Comparison of ENCODE assay signal across 1 cellular context in the genomic region with DNA sequence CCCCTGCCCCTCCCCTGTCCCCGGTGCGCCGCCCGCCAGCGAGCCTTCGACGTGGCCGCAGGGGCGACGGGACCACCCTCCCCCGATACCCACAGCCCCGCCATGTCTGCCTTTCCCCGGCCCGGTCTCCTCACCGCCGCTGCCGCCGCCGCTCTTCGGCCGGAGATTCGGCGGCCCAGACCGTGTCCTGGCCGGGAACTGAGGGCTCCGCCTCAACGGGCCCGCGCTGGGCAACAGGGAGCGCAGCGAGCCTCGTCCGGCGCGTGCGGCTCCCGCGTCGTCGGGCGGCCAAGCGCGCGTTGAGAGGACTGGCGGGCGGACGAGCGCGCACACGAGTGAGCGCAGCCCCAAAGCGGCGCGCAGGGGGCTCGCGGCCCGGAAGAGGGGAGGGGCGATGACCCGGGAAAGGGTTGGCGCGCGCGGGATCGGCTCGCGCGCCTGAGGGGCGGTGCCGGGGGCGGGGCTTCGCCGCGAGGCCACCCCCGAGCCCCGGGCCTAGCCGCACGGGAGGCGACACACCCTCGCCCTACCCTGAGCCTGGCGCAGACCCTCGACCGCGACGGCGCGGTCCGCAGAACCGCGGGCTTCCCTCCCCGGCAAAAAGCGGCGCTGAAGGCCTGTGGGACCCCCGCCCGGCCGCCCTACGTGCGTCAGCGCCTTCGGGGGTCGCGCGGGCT.
TF ChIP-seq lines count a peak whose summit lies in the region.

A gene with protein sequence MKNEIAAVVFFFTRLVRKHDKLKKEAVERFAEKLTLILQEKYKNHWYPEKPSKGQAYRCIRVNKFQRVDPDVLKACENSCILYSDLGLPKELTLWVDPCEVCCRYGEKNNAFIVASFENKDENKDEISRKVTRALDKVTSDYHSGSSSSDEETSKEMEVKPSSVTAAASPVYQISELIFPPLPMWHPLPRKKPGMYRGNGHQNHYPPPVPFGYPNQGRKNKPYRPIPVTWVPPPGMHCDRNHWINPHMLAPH (minus strand): TSS at position 337 of the 677 bp plus-strand sequence. CDS start 3,757 bp downstream, outside the sequence.

TF ChIP-seq in WTC11, 78 proteins besides CTCF, POLR2A, EP300 and RAD21 (continued from another document and continues in another):
- TF ChIP-seq SMAD4 (CRISPR knock-in tag; IDR thresholded peaks at IDR 0.05) (no peak), ZBTB21 (CRISPR knock-in tag; IDR thresholded peaks at IDR 0.05; ENCODE audit: borderline replicate concordance) (peak; percentile 86), RELA (CRISPR knock-in tag; IDR thresholded peaks at IDR 0.05; ENCODE audit: borderline replicate concordance) (no peak), TEAD1 (CRISPR knock-in tag; IDR thresholded peaks at IDR 0.05) (no peak), ZNF423 (CRISPR knock-in tag; IDR thresholded peaks at IDR 0.05) (no peak), GRHL2 (CRISPR knock-in tag; IDR thresholded peaks at IDR 0.05; ENCODE audit: insufficient replicate concordance, severe bottlenecking) (no peak), TEAD4 (CRISPR knock-in tag; IDR thresholded peaks at IDR 0.05) (0 out of 2 replicates have a peak, but pooled peaks have one; percentile 32), SP1 (CRISPR knock-in tag; conservative IDR thresholded peaks at IDR 0.05) (peak; percentile 62; the same call in 1 of the 2 replicates), ZNF416 (CRISPR knock-in tag; IDR thresholded peaks at IDR 0.05) (no peak), ETV6 (CRISPR knock-in tag; IDR thresholded peaks at IDR 0.05) (0 out of 2 replicates have a peak, but pooled peaks have one; percentile 62), JUN (CRISPR knock-in tag; IDR thresholded peaks at IDR 0.05) (0 out of 2 replicates have a peak, but pooled peaks have one; percentile 30), PRRX2 (CRISPR knock-in tag; IDR thresholded peaks at IDR 0.05) (no peak), ZNF263 (CRISPR knock-in tag; IDR thresholded peaks at IDR 0.05; ENCODE audit: low read depth) (no peak), TP53 (CRISPR knock-in tag; IDR thresholded peaks at IDR 0.05) (no peak), ELF4 (CRISPR knock-in tag; IDR thresholded peaks at IDR 0.05; ENCODE audit: low read depth) (no peak), ZNF232 (CRISPR knock-in tag; IDR thresholded peaks at IDR 0.05) (peak; percentile 92), NR2C2 (CRISPR knock-in tag; IDR thresholded peaks at IDR 0.05) (no peak), HMGA2 (CRISPR knock-in tag; IDR thresholded peaks at IDR 0.05) (no peak), TCF7 (CRISPR knock-in tag; IDR thresholded peaks at IDR 0.05; ENCODE audit: low read depth) (no peak), FOXK1 (CRISPR knock-in tag; IDR thresholded peaks at IDR 0.05) (0 out of 2 replicates have a peak, but pooled peaks have one; percentile 62)
- TF ChIP-seq, protein P1, sequence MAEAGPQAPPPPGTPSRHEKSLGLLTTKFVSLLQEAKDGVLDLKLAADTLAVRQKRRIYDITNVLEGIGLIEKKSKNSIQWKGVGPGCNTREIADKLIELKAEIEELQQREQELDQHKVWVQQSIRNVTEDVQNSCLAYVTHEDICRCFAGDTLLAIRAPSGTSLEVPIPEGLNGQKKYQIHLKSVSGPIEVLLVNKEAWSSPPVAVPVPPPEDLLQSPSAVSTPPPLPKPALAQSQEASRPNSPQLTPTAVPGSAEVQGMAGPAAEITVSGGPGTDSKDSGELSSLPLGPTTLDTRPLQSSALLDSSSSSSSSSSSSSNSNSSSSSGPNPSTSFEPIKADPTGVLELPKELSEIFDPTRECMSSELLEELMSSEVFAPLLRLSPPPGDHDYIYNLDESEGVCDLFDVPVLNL (CRISPR knock-in tag; IDR thresholded peaks at IDR 0.05; ENCODE audit: borderline replicate concordance, low read depth) = no peak
- TF ChIP-seq, protein P2, sequence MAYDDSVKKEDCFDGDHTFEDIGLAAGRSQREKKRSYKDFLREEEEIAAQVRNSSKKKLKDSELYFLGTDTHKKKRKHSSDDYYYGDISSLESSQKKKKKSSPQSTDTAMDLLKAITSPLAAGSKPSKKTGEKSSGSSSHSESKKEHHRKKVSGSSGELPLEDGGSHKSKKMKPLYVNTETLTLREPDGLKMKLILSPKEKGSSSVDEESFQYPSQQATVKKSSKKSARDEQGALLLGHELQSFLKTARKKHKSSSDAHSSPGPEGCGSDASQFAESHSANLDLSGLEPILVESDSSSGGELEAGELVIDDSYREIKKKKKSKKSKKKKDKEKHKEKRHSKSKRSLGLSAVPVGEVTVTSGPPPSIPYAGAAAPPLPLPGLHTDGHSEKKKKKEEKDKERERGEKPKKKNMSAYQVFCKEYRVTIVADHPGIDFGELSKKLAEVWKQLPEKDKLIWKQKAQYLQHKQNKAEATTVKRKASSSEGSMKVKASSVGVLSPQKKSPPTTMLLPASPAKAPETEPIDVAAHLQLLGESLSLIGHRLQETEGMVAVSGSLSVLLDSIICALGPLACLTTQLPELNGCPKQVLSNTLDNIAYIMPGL (CRISPR knock-in tag; IDR thresholded peaks at IDR 0.05) = peak; percentile 88; the same call in 1 of the 2 replicates
- TF ChIP-seq, protein P3, sequence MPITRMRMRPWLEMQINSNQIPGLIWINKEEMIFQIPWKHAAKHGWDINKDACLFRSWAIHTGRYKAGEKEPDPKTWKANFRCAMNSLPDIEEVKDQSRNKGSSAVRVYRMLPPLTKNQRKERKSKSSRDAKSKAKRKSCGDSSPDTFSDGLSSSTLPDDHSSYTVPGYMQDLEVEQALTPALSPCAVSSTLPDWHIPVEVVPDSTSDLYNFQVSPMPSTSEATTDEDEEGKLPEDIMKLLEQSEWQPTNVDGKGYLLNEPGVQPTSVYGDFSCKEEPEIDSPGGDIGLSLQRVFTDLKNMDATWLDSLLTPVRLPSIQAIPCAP (CRISPR knock-in tag; IDR thresholded peaks at IDR 0.05) = peak; percentile 72; the same call in 1 of the 2 replicates
- TF ChIP-seq, protein P4, sequence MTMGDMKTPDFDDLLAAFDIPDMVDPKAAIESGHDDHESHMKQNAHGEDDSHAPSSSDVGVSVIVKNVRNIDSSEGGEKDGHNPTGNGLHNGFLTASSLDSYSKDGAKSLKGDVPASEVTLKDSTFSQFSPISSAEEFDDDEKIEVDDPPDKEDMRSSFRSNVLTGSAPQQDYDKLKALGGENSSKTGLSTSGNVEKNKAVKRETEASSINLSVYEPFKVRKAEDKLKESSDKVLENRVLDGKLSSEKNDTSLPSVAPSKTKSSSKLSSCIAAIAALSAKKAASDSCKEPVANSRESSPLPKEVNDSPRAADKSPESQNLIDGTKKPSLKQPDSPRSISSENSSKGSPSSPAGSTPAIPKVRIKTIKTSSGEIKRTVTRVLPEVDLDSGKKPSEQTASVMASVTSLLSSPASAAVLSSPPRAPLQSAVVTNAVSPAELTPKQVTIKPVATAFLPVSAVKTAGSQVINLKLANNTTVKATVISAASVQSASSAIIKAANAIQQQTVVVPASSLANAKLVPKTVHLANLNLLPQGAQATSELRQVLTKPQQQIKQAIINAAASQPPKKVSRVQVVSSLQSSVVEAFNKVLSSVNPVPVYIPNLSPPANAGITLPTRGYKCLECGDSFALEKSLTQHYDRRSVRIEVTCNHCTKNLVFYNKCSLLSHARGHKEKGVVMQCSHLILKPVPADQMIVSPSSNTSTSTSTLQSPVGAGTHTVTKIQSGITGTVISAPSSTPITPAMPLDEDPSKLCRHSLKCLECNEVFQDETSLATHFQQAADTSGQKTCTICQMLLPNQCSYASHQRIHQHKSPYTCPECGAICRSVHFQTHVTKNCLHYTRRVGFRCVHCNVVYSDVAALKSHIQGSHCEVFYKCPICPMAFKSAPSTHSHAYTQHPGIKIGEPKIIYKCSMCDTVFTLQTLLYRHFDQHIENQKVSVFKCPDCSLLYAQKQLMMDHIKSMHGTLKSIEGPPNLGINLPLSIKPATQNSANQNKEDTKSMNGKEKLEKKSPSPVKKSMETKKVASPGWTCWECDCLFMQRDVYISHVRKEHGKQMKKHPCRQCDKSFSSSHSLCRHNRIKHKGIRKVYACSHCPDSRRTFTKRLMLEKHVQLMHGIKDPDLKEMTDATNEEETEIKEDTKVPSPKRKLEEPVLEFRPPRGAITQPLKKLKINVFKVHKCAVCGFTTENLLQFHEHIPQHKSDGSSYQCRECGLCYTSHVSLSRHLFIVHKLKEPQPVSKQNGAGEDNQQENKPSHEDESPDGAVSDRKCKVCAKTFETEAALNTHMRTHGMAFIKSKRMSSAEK (CRISPR knock-in tag; IDR thresholded peaks at IDR 0.05; ENCODE audit: borderline replicate concordance) = no peak
- TF ChIP-seq, protein P5, sequence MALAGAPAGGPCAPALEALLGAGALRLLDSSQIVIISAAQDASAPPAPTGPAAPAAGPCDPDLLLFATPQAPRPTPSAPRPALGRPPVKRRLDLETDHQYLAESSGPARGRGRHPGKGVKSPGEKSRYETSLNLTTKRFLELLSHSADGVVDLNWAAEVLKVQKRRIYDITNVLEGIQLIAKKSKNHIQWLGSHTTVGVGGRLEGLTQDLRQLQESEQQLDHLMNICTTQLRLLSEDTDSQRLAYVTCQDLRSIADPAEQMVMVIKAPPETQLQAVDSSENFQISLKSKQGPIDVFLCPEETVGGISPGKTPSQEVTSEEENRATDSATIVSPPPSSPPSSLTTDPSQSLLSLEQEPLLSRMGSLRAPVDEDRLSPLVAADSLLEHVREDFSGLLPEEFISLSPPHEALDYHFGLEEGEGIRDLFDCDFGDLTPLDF (CRISPR knock-in tag; IDR thresholded peaks at IDR 0.05) = peak; percentile 77; the same call in 1 of the 2 replicates
- TF ChIP-seq, protein P6, sequence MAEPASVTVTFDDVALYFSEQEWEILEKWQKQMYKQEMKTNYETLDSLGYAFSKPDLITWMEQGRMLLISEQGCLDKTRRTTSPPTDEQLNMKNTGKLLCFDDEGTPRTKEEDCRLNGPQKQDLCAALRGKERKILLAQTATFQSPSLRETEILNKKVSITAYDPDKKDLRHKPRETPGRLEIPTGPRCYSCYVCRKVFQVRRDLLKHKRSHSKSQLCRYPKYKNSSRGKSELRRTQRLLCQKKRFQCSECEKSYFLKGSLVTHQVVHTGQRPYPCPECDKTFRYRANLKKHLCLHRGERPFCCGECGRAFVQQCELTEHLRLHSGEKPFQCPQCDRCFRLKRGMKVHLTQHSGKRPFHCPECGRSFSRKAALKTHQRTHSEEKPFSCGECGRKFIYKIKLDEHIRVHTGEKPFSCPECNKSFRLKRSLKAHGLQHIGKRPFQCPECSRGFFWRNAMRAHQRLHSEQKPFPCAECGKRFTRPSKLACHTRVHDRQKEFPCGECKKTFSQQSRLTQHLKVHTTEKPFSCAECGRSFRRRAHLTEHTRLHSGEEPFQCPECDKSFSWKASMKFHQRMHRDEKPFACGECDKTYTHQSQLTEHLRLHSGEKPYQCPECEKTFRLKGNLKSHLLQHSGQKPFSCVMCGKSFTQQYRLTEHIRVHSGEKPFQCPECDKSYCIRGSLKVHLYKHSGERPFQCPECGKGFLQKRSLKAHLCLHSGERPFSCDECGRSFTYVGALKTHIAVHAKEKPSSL (CRISPR knock-in tag; conservative IDR thresholded peaks at IDR 0.05) = no peak
- TF ChIP-seq, protein P7, sequence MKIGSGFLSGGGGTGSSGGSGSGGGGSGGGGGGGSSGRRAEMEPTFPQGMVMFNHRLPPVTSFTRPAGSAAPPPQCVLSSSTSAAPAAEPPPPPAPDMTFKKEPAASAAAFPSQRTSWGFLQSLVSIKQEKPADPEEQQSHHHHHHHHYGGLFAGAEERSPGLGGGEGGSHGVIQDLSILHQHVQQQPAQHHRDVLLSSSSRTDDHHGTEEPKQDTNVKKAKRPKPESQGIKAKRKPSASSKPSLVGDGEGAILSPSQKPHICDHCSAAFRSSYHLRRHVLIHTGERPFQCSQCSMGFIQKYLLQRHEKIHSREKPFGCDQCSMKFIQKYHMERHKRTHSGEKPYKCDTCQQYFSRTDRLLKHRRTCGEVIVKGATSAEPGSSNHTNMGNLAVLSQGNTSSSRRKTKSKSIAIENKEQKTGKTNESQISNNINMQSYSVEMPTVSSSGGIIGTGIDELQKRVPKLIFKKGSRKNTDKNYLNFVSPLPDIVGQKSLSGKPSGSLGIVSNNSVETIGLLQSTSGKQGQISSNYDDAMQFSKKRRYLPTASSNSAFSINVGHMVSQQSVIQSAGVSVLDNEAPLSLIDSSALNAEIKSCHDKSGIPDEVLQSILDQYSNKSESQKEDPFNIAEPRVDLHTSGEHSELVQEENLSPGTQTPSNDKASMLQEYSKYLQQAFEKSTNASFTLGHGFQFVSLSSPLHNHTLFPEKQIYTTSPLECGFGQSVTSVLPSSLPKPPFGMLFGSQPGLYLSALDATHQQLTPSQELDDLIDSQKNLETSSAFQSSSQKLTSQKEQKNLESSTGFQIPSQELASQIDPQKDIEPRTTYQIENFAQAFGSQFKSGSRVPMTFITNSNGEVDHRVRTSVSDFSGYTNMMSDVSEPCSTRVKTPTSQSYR (CRISPR knock-in tag; IDR thresholded peaks at IDR 0.05) = no peak
- TF ChIP-seq, protein P8, sequence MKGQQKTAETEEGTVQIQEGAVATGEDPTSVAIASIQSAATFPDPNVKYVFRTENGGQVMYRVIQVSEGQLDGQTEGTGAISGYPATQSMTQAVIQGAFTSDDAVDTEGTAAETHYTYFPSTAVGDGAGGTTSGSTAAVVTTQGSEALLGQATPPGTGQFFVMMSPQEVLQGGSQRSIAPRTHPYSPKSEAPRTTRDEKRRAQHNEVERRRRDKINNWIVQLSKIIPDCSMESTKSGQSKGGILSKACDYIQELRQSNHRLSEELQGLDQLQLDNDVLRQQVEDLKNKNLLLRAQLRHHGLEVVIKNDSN (CRISPR knock-in tag; IDR thresholded peaks at IDR 0.05) = no peak
- TF ChIP-seq, protein P9, sequence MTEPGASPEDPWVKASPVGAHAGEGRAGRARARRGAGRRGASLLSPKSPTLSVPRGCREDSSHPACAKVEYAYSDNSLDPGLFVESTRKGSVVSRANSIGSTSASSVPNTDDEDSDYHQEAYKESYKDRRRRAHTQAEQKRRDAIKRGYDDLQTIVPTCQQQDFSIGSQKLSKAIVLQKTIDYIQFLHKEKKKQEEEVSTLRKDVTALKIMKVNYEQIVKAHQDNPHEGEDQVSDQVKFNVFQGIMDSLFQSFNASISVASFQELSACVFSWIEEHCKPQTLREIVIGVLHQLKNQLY (CRISPR knock-in tag; IDR thresholded peaks at IDR 0.05) = 0 out of 2 replicates have a peak, but pooled peaks have one; percentile 37
- TF ChIP-seq, protein P10, sequence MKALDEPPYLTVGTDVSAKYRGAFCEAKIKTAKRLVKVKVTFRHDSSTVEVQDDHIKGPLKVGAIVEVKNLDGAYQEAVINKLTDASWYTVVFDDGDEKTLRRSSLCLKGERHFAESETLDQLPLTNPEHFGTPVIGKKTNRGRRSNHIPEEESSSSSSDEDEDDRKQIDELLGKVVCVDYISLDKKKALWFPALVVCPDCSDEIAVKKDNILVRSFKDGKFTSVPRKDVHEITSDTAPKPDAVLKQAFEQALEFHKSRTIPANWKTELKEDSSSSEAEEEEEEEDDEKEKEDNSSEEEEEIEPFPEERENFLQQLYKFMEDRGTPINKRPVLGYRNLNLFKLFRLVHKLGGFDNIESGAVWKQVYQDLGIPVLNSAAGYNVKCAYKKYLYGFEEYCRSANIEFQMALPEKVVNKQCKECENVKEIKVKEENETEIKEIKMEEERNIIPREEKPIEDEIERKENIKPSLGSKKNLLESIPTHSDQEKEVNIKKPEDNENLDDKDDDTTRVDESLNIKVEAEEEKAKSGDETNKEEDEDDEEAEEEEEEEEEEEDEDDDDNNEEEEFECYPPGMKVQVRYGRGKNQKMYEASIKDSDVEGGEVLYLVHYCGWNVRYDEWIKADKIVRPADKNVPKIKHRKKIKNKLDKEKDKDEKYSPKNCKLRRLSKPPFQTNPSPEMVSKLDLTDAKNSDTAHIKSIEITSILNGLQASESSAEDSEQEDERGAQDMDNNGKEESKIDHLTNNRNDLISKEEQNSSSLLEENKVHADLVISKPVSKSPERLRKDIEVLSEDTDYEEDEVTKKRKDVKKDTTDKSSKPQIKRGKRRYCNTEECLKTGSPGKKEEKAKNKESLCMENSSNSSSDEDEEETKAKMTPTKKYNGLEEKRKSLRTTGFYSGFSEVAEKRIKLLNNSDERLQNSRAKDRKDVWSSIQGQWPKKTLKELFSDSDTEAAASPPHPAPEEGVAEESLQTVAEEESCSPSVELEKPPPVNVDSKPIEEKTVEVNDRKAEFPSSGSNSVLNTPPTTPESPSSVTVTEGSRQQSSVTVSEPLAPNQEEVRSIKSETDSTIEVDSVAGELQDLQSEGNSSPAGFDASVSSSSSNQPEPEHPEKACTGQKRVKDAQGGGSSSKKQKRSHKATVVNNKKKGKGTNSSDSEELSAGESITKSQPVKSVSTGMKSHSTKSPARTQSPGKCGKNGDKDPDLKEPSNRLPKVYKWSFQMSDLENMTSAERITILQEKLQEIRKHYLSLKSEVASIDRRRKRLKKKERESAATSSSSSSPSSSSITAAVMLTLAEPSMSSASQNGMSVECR (CRISPR knock-in tag; IDR thresholded peaks at IDR 0.05; ENCODE audit: borderline replicate concordance) = peak; percentile 49; the same call in 1 of the 2 replicates
